Comparison of ENCODE assay signal across 1 cellular context in the genomic region with DNA sequence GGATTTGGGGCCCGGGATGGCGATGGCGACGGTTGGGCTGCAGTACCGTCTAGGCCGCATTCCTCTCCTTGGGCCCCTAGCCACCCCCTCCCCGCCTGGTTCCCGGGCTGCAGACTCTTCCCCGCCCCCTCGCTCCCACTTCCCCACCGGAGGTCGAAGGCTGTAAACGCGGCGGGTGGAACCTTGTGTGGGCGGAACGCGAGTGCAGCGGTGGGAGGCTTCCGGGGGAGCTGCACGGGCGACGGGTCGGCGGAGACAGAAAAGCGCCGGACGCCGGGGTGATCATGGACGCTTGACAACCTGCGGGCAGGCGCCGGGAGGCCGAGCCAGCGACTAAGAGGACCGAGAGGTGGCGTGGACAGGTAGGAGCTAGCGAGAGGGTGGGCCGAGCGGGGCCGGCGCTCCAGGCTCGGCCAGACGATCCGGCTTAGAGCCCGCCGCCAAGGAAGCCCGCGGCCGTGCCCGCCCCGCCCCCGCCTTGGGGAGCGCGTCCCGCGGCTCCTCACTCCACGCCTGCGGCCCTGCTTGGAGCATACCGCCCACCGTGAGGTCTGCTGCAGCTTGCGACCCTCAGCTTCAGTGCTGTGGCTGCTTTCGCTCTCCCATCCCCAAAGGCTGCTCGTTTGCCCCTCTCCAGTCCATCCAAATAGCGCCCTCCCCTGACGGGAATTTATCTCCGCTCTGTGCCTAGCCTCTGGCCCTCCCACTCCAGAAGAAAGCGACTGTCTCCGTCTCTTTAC.
TF ChIP-seq lines count a peak whose summit lies in the region.

A gene (plus strand): TSS at position 269 of the 740 bp plus-strand sequence. CDS start 2,126 bp downstream, outside the sequence.

TF ChIP-seq in HepG2, 621 proteins besides CTCF, POLR2A, EP300 and RAD21 (continued from another document and continues in another):
- TF ChIP-seq ZNF564 (CRISPR knock-in tag; IDR thresholded peaks at IDR 0.05) (peak; percentile 91), ZFAT (CRISPR knock-in tag; conservative IDR thresholded peaks at IDR 0.05) (0 out of 2 replicates have a peak, but pooled peaks have one; percentile 50), GATA4 (IDR thresholded peaks at IDR 0.05; ENCODE audit: borderline replicate concordance, low read depth) (no peak), RXRB (CRISPR knock-in tag; IDR thresholded peaks at IDR 0.05; ENCODE audit: borderline replicate concordance) (peak; percentile 89), MAFK (conservative IDR thresholded peaks at IDR 0.05 in 1 of 2, IDR thresholded peaks at IDR 0.05 in 1 of 2; ENCODE audit: low read length in 2 of 2) (peak in 1 of 2 experiments; percentile 74; a peak in 2 of 4 replicates), ZNF30 (CRISPR knock-in tag; IDR thresholded peaks at IDR 0.05) (no peak; the same call in 1 of the 2 replicates), ZNF703 (CRISPR knock-in tag; IDR thresholded peaks at IDR 0.05; ENCODE audit: borderline replicate concordance) (peak; percentile 93; the same call in 1 of the 2 replicates), ZNF781 (CRISPR knock-in tag; IDR thresholded peaks at IDR 0.05; ENCODE audit: borderline replicate concordance, not compliant biosample characterization) (peak; percentile 87), GFI1 (CRISPR knock-in tag; IDR thresholded peaks at IDR 0.05; ENCODE audit: borderline replicate concordance) (peak; percentile 80; the same call in 1 of the 2 replicates), ISL2 (CRISPR knock-in tag; IDR thresholded peaks at IDR 0.05) (peak; percentile 92), ZNF260 (CRISPR knock-in tag; IDR thresholded peaks at IDR 0.05; ENCODE audit: borderline replicate concordance, low read depth) (no peak), ZNF775 (CRISPR knock-in tag; IDR thresholded peaks at IDR 0.05; ENCODE audit: borderline replicate concordance) (0 out of 2 replicates have a peak, but pooled peaks have one; percentile 75), ZBTB42 (CRISPR knock-in tag; IDR thresholded peaks at IDR 0.05) (peak; percentile 81), GABPA (IDR thresholded peaks at IDR 0.05; ENCODE audit: low read depth, low read length) (peak; percentile 97), GABPA (CRISPR knock-in tag; IDR thresholded peaks at IDR 0.05; ENCODE audit: low read depth) (peak; percentile 96), MXD4 (CRISPR knock-in tag; IDR thresholded peaks at IDR 0.05) (peak; percentile 97), ZNF644 (CRISPR knock-in tag; IDR thresholded peaks at IDR 0.05; ENCODE audit: low read depth) (peak; percentile 45; the same call in 1 of the 2 replicates), PHF20 (CRISPR knock-in tag; IDR thresholded peaks at IDR 0.05) (peak; percentile 98), YY1 (IDR thresholded peaks at IDR 0.05; ENCODE audit: insufficient read depth, insufficient replicate concordance, low read depth, low read length) (peak; percentile 96), ZNF274 (CRISPR knock-in tag; IDR thresholded peaks at IDR 0.05) (peak; percentile 86; the same call in 1 of the 2 replicates), NPAS2 (CRISPR knock-in tag; IDR thresholded peaks at IDR 0.05; ENCODE audit: borderline replicate concordance) (peak; percentile 41; the same call in 1 of the 2 replicates), ZNF329 (CRISPR knock-in tag; IDR thresholded peaks at IDR 0.05; ENCODE audit: low read depth) (0 out of 2 replicates have a peak, but pooled peaks have one; percentile 47), U2AF1 (optimal IDR thresholded peaks at IDR 0.05; ENCODE audit: low read depth, low read length) (no peak), ZNF225 (CRISPR knock-in tag; IDR thresholded peaks at IDR 0.05) (peak; percentile 93), ZNF780A (CRISPR knock-in tag; IDR thresholded peaks at IDR 0.05) (no peak), SRY (CRISPR knock-in tag; IDR thresholded peaks at IDR 0.05) (peak; percentile 71; the same call in 1 of the 2 replicates), ZNF34 (CRISPR knock-in tag; IDR thresholded peaks at IDR 0.05; ENCODE audit: borderline replicate concordance) (peak; percentile 92; the same call in 1 of the 2 replicates), MEIS1 (CRISPR knock-in tag; IDR thresholded peaks at IDR 0.05; ENCODE audit: borderline replicate concordance) (peak; percentile 94), TARDBP (CRISPR knock-in tag; IDR thresholded peaks at IDR 0.05) (peak; percentile 97)
- TF ChIP-seq, protein P1, sequence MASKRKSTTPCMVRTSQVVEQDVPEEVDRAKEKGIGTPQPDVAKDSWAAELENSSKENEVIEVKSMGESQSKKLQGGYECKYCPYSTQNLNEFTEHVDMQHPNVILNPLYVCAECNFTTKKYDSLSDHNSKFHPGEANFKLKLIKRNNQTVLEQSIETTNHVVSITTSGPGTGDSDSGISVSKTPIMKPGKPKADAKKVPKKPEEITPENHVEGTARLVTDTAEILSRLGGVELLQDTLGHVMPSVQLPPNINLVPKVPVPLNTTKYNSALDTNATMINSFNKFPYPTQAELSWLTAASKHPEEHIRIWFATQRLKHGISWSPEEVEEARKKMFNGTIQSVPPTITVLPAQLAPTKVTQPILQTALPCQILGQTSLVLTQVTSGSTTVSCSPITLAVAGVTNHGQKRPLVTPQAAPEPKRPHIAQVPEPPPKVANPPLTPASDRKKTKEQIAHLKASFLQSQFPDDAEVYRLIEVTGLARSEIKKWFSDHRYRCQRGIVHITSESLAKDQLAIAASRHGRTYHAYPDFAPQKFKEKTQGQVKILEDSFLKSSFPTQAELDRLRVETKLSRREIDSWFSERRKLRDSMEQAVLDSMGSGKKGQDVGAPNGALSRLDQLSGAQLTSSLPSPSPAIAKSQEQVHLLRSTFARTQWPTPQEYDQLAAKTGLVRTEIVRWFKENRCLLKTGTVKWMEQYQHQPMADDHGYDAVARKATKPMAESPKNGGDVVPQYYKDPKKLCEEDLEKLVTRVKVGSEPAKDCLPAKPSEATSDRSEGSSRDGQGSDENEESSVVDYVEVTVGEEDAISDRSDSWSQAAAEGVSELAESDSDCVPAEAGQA (IDR thresholded peaks at IDR 0.05; ENCODE audit: low read depth), result peak; percentile 94
- TF ChIP-seq, protein P1 (CRISPR knock-in tag; IDR thresholded peaks at IDR 0.05; ENCODE audit: borderline replicate concordance), result 0 out of 2 replicates have a peak, but pooled peaks have one; percentile 24
- TF ChIP-seq, protein P2, sequence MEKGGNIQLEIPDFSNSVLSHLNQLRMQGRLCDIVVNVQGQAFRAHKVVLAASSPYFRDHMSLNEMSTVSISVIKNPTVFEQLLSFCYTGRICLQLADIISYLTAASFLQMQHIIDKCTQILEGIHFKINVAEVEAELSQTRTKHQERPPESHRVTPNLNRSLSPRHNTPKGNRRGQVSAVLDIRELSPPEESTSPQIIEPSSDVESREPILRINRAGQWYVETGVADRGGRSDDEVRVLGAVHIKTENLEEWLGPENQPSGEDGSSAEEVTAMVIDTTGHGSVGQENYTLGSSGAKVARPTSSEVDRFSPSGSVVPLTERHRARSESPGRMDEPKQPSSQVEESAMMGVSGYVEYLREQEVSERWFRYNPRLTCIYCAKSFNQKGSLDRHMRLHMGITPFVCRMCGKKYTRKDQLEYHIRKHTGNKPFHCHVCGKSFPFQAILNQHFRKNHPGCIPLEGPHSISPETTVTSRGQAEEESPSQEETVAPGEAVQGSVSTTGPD (CRISPR knock-in tag; IDR thresholded peaks at IDR 0.05), result no peak
- TF ChIP-seq, protein P3, sequence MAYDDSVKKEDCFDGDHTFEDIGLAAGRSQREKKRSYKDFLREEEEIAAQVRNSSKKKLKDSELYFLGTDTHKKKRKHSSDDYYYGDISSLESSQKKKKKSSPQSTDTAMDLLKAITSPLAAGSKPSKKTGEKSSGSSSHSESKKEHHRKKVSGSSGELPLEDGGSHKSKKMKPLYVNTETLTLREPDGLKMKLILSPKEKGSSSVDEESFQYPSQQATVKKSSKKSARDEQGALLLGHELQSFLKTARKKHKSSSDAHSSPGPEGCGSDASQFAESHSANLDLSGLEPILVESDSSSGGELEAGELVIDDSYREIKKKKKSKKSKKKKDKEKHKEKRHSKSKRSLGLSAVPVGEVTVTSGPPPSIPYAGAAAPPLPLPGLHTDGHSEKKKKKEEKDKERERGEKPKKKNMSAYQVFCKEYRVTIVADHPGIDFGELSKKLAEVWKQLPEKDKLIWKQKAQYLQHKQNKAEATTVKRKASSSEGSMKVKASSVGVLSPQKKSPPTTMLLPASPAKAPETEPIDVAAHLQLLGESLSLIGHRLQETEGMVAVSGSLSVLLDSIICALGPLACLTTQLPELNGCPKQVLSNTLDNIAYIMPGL (CRISPR knock-in tag; IDR thresholded peaks at IDR 0.05; ENCODE audit: borderline replicate concordance in 1 of 2, low read depth in 1 of 2), result peak; percentile 99
- TF ChIP-seq, protein P4, sequence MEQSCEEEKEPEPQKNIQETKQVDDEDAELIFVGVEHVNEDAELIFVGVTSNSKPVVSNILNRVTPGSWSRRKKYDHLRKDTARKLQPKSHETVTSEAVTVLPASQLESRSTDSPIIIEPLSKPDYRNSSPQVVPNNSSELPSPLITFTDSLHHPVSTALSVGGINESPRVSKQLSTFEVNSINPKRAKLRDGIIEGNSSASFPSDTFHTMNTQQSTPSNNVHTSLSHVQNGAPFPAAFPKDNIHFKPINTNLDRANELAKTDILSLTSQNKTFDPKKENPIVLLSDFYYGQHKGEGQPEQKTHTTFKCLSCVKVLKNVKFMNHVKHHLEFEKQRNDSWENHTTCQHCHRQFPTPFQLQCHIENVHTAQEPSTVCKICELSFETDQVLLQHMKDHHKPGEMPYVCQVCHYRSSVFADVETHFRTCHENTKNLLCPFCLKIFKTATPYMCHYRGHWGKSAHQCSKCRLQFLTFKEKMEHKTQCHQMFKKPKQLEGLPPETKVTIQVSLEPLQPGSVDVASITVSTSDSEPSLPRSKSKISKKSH (CRISPR knock-in tag; IDR thresholded peaks at IDR 0.05; ENCODE audit: borderline replicate concordance), result peak; percentile 99
- TF ChIP-seq, protein P5, sequence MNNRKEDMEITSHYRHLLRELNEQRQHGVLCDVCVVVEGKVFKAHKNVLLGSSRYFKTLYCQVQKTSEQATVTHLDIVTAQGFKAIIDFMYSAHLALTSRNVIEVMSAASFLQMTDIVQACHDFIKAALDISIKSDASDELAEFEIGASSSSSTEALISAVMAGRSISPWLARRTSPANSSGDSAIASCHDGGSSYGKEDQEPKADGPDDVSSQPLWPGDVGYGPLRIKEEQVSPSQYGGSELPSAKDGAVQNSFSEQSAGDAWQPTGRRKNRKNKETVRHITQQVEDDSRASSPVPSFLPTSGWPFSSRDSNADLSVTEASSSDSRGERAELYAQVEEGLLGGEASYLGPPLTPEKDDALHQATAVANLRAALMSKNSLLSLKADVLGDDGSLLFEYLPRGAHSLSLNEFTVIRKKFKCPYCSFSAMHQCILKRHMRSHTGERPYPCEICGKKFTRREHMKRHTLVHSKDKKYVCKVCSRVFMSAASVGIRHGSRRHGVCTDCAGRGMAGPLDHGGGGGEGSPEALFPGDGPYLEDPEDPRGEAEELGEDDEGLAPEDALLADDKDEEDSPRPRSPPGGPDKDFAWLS (CRISPR knock-in tag; IDR thresholded peaks at IDR 0.05; ENCODE audit: borderline replicate concordance), result 0 out of 2 replicates have a peak, but pooled peaks have one; percentile 63
- TF ChIP-seq, protein P6, sequence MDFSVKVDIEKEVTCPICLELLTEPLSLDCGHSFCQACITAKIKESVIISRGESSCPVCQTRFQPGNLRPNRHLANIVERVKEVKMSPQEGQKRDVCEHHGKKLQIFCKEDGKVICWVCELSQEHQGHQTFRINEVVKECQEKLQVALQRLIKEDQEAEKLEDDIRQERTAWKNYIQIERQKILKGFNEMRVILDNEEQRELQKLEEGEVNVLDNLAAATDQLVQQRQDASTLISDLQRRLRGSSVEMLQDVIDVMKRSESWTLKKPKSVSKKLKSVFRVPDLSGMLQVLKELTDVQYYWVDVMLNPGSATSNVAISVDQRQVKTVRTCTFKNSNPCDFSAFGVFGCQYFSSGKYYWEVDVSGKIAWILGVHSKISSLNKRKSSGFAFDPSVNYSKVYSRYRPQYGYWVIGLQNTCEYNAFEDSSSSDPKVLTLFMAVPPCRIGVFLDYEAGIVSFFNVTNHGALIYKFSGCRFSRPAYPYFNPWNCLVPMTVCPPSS (IDR thresholded peaks at IDR 0.05), result no peak
- TF ChIP-seq, protein P7, sequence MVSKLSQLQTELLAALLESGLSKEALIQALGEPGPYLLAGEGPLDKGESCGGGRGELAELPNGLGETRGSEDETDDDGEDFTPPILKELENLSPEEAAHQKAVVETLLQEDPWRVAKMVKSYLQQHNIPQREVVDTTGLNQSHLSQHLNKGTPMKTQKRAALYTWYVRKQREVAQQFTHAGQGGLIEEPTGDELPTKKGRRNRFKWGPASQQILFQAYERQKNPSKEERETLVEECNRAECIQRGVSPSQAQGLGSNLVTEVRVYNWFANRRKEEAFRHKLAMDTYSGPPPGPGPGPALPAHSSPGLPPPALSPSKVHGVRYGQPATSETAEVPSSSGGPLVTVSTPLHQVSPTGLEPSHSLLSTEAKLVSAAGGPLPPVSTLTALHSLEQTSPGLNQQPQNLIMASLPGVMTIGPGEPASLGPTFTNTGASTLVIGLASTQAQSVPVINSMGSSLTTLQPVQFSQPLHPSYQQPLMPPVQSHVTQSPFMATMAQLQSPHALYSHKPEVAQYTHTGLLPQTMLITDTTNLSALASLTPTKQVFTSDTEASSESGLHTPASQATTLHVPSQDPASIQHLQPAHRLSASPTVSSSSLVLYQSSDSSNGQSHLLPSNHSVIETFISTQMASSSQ (IDR thresholded peaks at IDR 0.05; ENCODE audit: low read depth), result no peak
- TF ChIP-seq, protein P7 (CRISPR knock-in tag; IDR thresholded peaks at IDR 0.05; ENCODE audit: borderline replicate concordance), result peak; percentile 93
